20 cellular contexts compared by ENCODE assay signal in the genomic region with DNA sequence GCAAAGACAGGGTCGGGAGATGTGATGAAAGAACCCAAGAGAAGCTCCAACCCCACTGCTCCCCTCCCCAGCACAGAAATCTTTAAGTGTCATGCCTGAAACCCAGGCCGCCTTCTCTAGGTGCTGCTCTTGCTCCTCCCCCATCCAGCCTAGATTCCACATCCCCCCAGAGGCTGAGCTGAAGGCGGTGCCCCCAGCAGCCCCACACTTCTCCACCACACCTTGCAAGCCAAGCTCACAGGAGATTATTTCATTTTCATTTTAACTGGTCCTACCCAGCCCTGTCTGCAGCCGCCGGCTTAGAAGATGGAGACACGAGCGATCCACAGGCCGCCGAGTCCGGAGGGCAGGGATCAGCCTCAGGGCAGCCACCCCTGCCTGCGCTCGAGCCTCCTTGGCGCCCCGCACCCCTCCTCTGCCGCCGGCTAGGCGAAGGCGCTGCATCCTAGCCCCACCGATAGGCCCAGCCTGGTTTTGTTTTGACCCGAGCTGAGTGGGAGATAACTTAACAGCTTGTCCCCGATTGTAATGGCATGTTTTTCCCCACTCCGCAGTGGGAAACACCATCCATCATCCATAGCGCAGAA.
A peak's percentile ranks its signal among the peaks of the same experiment; 100 is the strongest.
DNase-seq lines count a peak whose midpoint lies in the region; TF ChIP-seq lines count a peak whose summit lies in the region.
"Had no signal": no experiment of that assay in that cellular context is flagged by ENCODE, and none has a peak within 500 bp of the region (broad histone marks: within the 10 kb centered on the region; RNA-seq: fewer than 3 reads in every experiment).

No MANE protein-coding gene starts in this region.

- no peak overlapping the region for H3K4me3 Mint-ChIP-seq in osteocyte (ENCODE audit: unreplicated experiment)
- H3K4me3 Mint-ChIP-seq: B cell had no signal

- H3K27me3 ChIP-seq in BLaER1 treated with 17β-estradiol and CSF1 and Interleukin-3, amounts not matched to agents 10 nM and 100 nM: peaks cover 38 to 63% (median 46%) of the 10 kb centered on the region in 11 experiments

- H3K4me3 ChIP-seq in BLaER1 treated with 17β-estradiol and CSF1 and Interleukin-3, amounts not matched to agents 10 nM and 100 nM: no peak overlapping the region

- no peak overlapping the region for H3K27ac ChIP-seq in BLaER1 treated with 17β-estradiol and CSF1 and Interleukin-3, amounts not matched to agents 10 nM and 100 nM
- peak overlapping the region; percentile 35 for H3K27ac ChIP-seq in angular gyrus (ENCODE audit: low read depth, low read length)

- H3K9ac ChIP-seq in BLaER1 treated with 17β-estradiol and CSF1 and Interleukin-3, amounts not matched to agents 10 nM and 100 nM: 0 out of 22 replicates have a peak overlapping the region, but pooled peaks of 1 of the 11 experiments have one; percentile 33

- no peak overlapping the region for H3K27ac Mint-ChIP-seq in osteocyte (ENCODE audit: unreplicated experiment)
- H3K27ac Mint-ChIP-seq: B cell had no signal

- H4K20me1 ChIP-seq in BLaER1 treated with 17β-estradiol and CSF1 and Interleukin-3, amounts not matched to agents 10 nM and 100 nM: peaks cover 0 to 19% (median 0%) of the 10 kb centered on the region in 11 experiments; a peak in 4 of 22 replicates

- TF ChIP-seq CTCF in osteocyte (IDR thresholded peaks at IDR 0.05): no peak

- H3K4me1 Mint-ChIP-seq in osteocyte (ENCODE audit: unreplicated experiment): peaks cover 6% of the 10 kb centered on the region
- H3K4me1 Mint-ChIP-seq: B cell had no signal

- H3K36me3 ChIP-seq in BLaER1 treated with 17β-estradiol and CSF1 and Interleukin-3, amounts not matched to agents 10 nM and 100 nM: no peaks in the 10 kb centered on the region

- intact Hi-C loops in head of caudate nucleus (cut with DNase I): no loop called here

- no peaks in the 10 kb centered on the region for H3K36me3 Mint-ChIP-seq in osteocyte (ENCODE audit: unreplicated experiment)

- DNase-seq in head of caudate nucleus: peak in 24 of 42 donors; percentile 26 to 77 (median 50)
- peak; percentile 83 for DNase-seq in osteocyte (ENCODE audit: extremely low spot score, unreplicated experiment)
- no peak for DNase-seq in Ammon's horn (ENCODE audit: low spot score)
- no peak for DNase-seq in activated CD4-positive, CD25-positive, alpha-beta regulatory T cell (lab: John Stamatoyannopoulos, UW)
- no peak for DNase-seq in epidermal melanocyte (ENCODE audit: insufficient read length, low spot score)
- DNase-seq: Calu3, DMS79 treated with DMSO at 0.1 percent for 48 hours, GF-D8, Karpas-422, NCI-H1092 treated with DMSO at 0.1 percent for 48 hours, NCI-H1436, NCI-H1930, NCI-H2107, NCI-H446, NCI-H774, RPMI8226, SHP77 had no signal

- H3K9me3 ChIP-seq in BLaER1 treated with 17β-estradiol and CSF1 and Interleukin-3, amounts not matched to agents 10 nM and 100 nM (replicated peaks in 1 of 11): no peaks in the 10 kb centered on the region

- H3K9me3 Mint-ChIP-seq in osteocyte (ENCODE audit: unreplicated experiment): no peaks in the 10 kb centered on the region

- peak overlapping the region in 9 of 11 experiments; percentile 28 to 77 (median 60); a peak in 18 of 22 replicates for H3K4me2 ChIP-seq in BLaER1 treated with 17β-estradiol and CSF1 and Interleukin-3, amounts not matched to agents 10 nM and 100 nM

- H3K4me1 ChIP-seq in BLaER1 treated with 17β-estradiol and CSF1 and Interleukin-3, amounts not matched to agents 10 nM and 100 nM: peaks cover 0 to 60% (median 52%) of the 10 kb centered on the region in 10 experiments; a peak in 17 of 20 replicates

- H3K27me3 Mint-ChIP-seq in osteocyte (ENCODE audit: unreplicated experiment): peaks cover 46% of the 10 kb centered on the region

Comparison
In these comparisons a context has a peak if more than half of its experiments do, and no peak if none do; other contexts are left out.
1. DNase-seq: peak in head of caudate nucleus (24 of 42) and osteocyte (single experiment); none in Ammon's horn (single experiment), activated CD4-positive, CD25-positive, alpha-beta regulatory T cell (0 of 4) and epidermal melanocyte (single experiment).